In the genomic region with DNA sequence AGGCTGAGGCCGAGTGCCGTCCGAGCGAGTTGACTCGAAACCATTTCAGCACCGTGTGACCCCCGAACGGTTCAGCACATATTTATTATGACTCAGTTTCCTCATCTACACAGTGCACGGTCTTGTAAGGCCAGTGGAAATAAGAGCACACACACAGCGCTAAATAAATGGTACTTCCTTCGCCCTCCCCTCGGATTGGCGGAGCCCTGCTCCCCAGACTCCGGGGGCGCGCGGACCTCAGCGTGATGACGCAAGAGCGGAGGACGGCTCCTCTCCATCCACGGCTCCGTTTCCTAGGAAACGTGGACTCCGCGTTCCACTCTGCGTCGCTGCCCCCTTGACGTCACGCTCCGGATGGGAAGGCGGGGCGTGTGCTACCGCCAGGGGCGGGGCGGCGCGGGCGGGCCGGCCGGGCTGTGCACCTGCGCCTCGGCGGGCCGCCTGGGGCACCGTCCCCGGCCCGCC, we compare ENCODE assay signal across 8 cellular contexts. TPM values are rescaled to one million over a fixed set of nuclear protein-coding genes. Genes with fewer than 3 reads are reported as not detected.
DNase-seq lines count a peak whose midpoint lies in the region; ATAC-seq and TF ChIP-seq lines count a peak whose summit lies in the region.

A gene with protein sequence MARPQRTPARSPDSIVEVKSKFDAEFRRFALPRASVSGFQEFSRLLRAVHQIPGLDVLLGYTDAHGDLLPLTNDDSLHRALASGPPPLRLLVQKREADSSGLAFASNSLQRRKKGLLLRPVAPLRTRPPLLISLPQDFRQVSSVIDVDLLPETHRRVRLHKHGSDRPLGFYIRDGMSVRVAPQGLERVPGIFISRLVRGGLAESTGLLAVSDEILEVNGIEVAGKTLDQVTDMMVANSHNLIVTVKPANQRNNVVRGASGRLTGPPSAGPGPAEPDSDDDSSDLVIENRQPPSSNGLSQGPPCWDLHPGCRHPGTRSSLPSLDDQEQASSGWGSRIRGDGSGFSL (plus strand): TSS at position 397 of the 465 bp plus-strand sequence. CDS start 79 bp downstream, outside the sequence.

- POLR2A ChIA-PET in CD4-positive, alpha-beta T cell (lab: Charles Lee), result interaction anchor here (0.9 to 3.9 kb wide), 17 partner anchors 14 to 632 kb away, joined by 3 to 74 read pairs (median 6); a partner anchor contains a TSS

- H3K27ac ChIP-seq in CD4-positive, alpha-beta T cell (ENCODE audit: low read depth, low read length), result peak within 1 kb of the TSS; percentile 93

- no peaks in the 10 kb centered on the region for H3K9me3 ChIP-seq in CD4-positive, alpha-beta T cell (ENCODE audit: control insufficient read depth, low read length)

- peaks cover 37% of the 10 kb centered on the region for H3K4me1 Mint-ChIP-seq in CD4-positive, alpha-beta T cell (ENCODE audit: low read depth)

- CTCF ChIA-PET in CD4-positive, alpha-beta T cell (lab: Charles Lee), result interaction anchor here (0.8 to 4.0 kb wide), 8 partner anchors 7 to 380 kb away, joined by 3 to 26 read pairs (median 4); a partner anchor contains a TSS

- no peaks in the 10 kb centered on the region for H3K27me3 ChIP-seq in CD4-positive, alpha-beta T cell (ENCODE audit: control insufficient read depth, insufficient read depth, low read length)

- ATAC-seq in CD4-positive, alpha-beta T cell (ENCODE audit: poor library complexity), result peak; percentile 76

- peak; percentile 86 to 93 (median 93) for DNase-seq in CD4-positive, alpha-beta T cell
- DNase-seq in GM20000 (ENCODE audit: low spot score) (peak; percentile 100), HS-5 (ENCODE audit: low read depth) (peak; percentile 68), NK-92 (lab: John Stamatoyannopoulos, UW; ENCODE audit: unreplicated experiment) (peak; percentile 86), lung microvascular endothelial cell (ENCODE audit: low read depth in 2 of 2) (peak; percentile 97 to 98)
- peak; percentile 95 for DNase-seq in activated CD8-positive, alpha-beta memory T cell treated with anti-CD3 and anti-CD28 coated beads for 24 hours
- DNase-seq in effector CD4-positive, alpha-beta T cell, result peak; percentile 94
- DNase-seq in stimulated activated CD4-positive, alpha-beta T cell treated with anti-CD3 and anti-CD28 coated beads, TNF-alpha, amount 100 ng/mL, for 4 hours (ENCODE audit: low read depth in 3 of 3), result peak; percentile 86 to 90 (median 87)

- H3K36me3 Mint-ChIP-seq in CD4-positive, alpha-beta T cell (ENCODE audit: low read depth), result peaks cover 21% of the 10 kb centered on the region

- no peak for TF ChIP-seq CTCF in CD4-positive, alpha-beta T cell (IDR thresholded peaks at IDR 0.05)
- TF ChIP-seq CTCF in GM20000 (IDR thresholded peaks at IDR 0.05; ENCODE audit: extremely low read depth, missing control alignments), result no peak

- intact Hi-C loops in CD4-positive, alpha-beta T cell (cut with DNase I, micrococcal nuclease), result loop anchor here in 1 of 2 experiments (1.0 to 5.0 kb wide), 2 partner anchors 98 to 147 kb away; a partner anchor contains a TSS

- peak within 1 kb of the TSS; percentile 95 for H3K4me3 Mint-ChIP-seq in CD4-positive, alpha-beta T cell

- peak within 1 kb of the TSS; percentile 94 for H3K27ac Mint-ChIP-seq in CD4-positive, alpha-beta T cell

- H3K9me3 Mint-ChIP-seq in CD4-positive, alpha-beta T cell, result no peaks in the 10 kb centered on the region

- H3K27me3 Mint-ChIP-seq in CD4-positive, alpha-beta T cell, result no peaks in the 10 kb centered on the region

RNA-seq across cellular contexts. Expression of the gene that starts here (rescaled TPM):
- total RNA-seq in CD4-positive, alpha-beta T cell, result 1 to 10 TPM; 4.5 to 4.7 TPM
- total RNA-seq in lung microvascular endothelial cell, result 2.6 and 4.8 TPM in 2 replicates

Comparison
In these comparisons a context has a peak if more than half of its experiments do, and no peak if none do; other contexts are left out.
1. Peak in every context shown above with its lines: DNase-seq, ATAC-seq and H3K27ac ChIP-seq.